ENCODE assay signal across 9 cellular contexts in the genomic region with DNA sequence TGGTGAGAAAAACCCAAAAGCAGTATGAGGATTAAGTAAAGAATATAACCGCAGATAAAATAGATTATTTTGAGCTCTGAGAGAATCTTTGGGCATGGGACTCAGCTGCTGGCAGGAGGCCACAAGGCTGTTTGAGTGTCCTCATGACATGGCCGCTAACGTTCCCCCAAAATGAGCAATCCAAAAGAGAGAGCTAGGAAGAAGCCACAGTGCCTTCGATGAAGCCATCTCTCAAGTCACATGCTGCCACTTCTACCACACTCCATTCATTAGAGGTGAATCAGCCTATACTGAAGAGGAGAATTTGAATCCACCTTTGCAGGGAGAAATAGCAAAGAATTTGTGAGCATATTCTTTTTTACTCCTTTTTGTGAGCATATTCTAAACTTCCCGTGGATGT. TPM values are rescaled to one million over a fixed set of nuclear protein-coding genes. Genes with fewer than 3 reads are reported as not detected.
A peak's percentile ranks its signal among the peaks of the same experiment; 100 is the strongest.
DNase-seq lines count a peak whose midpoint lies in the region; ATAC-seq and TF ChIP-seq lines count a peak whose summit lies in the region.
"Had no signal": no experiment of that assay in that cellular context is flagged by ENCODE, and none has a peak within 500 bp of the region (broad histone marks: within the 10 kb centered on the region; RNA-seq: fewer than 3 reads in every experiment).

No MANE protein-coding gene starts in this region.

- DNase-seq in AG08395 (ENCODE audit: low spot score): peak; percentile 72
- peak; percentile 18 for DNase-seq in RKO (ENCODE audit: low spot score)
- DNase-seq in fibroblast of gingiva (ENCODE audit: low read depth): peak; percentile 39
- peak; percentile 51 for DNase-seq in omental fat pad (ENCODE audit: low spot score)
- DNase-seq: NCI-H526 had no signal

- TF ChIP-seq CTCF in omental fat pad (IDR thresholded peaks at IDR 0.05): no peak

- ATAC-seq in omental fat pad (ENCODE audit: low FRiP score) (peak; percentile 82), GM18519 (IDR thresholded peaks at IDR 0.05; ENCODE audit: low FRiP score, unreplicated experiment) (no peak), HG03378 (IDR thresholded peaks at IDR 0.05; ENCODE audit: unreplicated experiment) (no peak), HG03439 (IDR thresholded peaks at IDR 0.05; ENCODE audit: unreplicated experiment) (no peak), HG02870 (IDR thresholded peaks at IDR 0.05; ENCODE audit: unreplicated experiment) (no peak)

RNA-seq across cellular contexts. Expression of a gene that starts 34.2 kb away (rescaled TPM):
- total RNA-seq in omental fat pad: 10 to 100 TPM; 34.2 to 59.0 (median 40.6) TPM

Comparison
In these comparisons a context has a peak if more than half of its experiments do, and no peak if none do; other contexts are left out.
1. DNase-seq: peak in every context shown above with its lines; median percentile 72 in AG08395; 51 in omental fat pad; 39 in fibroblast of gingiva; 18 in RKO.